In genomic region chr4:110260299-110260698, GRCh38 we compare ENCODE assay signal across 1 cellular context.
A peak's percentile ranks its signal among the peaks of the same experiment; 100 is the strongest.
TF ChIP-seq lines count a peak whose summit lies in the region.

No MANE protein-coding gene starts in this region.

TF ChIP-seq in K562, 482 proteins besides CTCF, POLR2A, EP300 and RAD21 (continued from another document):
- TF ChIP-seq PKNOX1 (IDR thresholded peaks at IDR 0.05) (peak; percentile 27; the same call in 1 of the 2 replicates), ZNF212 (CRISPR knock-in tag; IDR thresholded peaks at IDR 0.05) (no peak), TAL1 (IDR thresholded peaks at IDR 0.05) (peak; percentile 27; the same call in 1 of the 2 replicates), GABPB1 (CRISPR knock-in tag; IDR thresholded peaks at IDR 0.05) (no peak), ARID1B (IDR thresholded peaks at IDR 0.05) (0 out of 2 replicates have a peak, but pooled peaks have one; percentile 14), TEAD4 (IDR thresholded peaks at IDR 0.05; ENCODE audit: low read length) (peak; percentile 40; the same call in 1 of the 2 replicates), TEAD4 (CRISPR knock-in tag; IDR thresholded peaks at IDR 0.05; ENCODE audit: borderline replicate concordance) (no peak), JUND (IDR thresholded peaks at IDR 0.05; ENCODE audit: borderline replicate concordance, low read depth, low read length) (no peak), JUND (tag; IDR thresholded peaks at IDR 0.05; ENCODE audit: borderline replicate concordance, low read depth, low read length) (no peak), ZNF318 (IDR thresholded peaks at IDR 0.05; ENCODE audit: borderline replicate concordance in 1 of 2, low read depth in 1 of 2) (no peak), CBFA2T3 (IDR thresholded peaks at IDR 0.05) (peak; percentile 58), ZBTB40 (IDR thresholded peaks at IDR 0.05) (no peak), ZBTB40 (CRISPR knock-in tag; IDR thresholded peaks at IDR 0.05) (no peak), KDM4B (IDR thresholded peaks at IDR 0.05; ENCODE audit: borderline replicate concordance in 2 of 2, low read depth in 1 of 2) (no peak), ZNF133 (CRISPR knock-in tag; IDR thresholded peaks at IDR 0.05) (no peak), ZBTB5 (IDR thresholded peaks at IDR 0.05) (no peak), FUS (optimal IDR thresholded peaks at IDR 0.05; ENCODE audit: low read depth, low read length) (no peak), PBX2 (CRISPR knock-in tag; IDR thresholded peaks at IDR 0.05; ENCODE audit: low read depth) (no peak), PBX2 (tag; conservative IDR thresholded peaks at IDR 0.05; ENCODE audit: low read depth) (peak; percentile 61), HNRNPH1 (optimal IDR thresholded peaks at IDR 0.05; ENCODE audit: low read depth, low read length) (no peak), BCOR (IDR thresholded peaks at IDR 0.05) (no peak), HBP1 (CRISPR knock-in tag; IDR thresholded peaks at IDR 0.05) (no peak), CBFA2T2 (conservative IDR thresholded peaks at IDR 0.05) (0 out of 2 replicates have a peak, but pooled peaks have one; percentile 25)
